ENCODE assay signal across 8 cellular contexts in the genomic region with DNA sequence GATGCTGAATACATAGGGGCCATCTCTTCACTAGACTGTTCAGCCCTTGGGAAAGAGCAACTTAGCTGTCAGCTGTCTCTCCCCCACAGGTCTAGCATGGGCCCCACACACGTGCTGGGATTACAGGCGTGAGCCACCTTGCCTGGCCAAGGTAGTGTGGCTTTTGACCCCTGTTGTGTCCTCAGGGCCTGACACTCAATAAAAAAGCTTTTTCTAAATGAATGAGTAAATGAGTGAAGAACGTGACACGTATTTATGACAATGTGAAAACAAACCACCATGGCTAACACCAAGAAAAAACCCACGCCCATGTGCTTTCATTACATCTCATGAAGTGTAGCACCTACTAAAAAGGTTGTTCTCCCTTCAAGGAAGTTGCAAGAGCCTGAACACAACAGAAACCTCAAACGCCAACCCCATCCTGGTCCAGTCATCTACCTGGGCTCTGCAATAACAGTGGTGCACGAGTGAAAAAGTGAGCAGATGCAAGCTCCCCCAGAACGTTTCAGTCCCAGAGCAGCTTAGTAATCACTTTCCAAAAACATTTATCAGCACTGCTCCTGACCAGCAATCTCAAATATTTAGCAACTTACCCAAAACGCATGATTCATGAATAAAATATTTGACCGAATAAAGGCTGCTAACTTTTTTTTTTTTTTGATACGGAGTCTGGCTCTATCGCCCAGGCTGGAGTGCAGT. TPM values are rescaled to one million over a fixed set of nuclear protein-coding genes. Genes with fewer than 3 reads are reported as not detected.
DNase-seq lines count a peak whose midpoint lies in the region; ATAC-seq lines count a peak whose summit lies in the region.

No MANE protein-coding gene starts in this region.

- CTCF ChIA-PET in activated CD8-positive, alpha-beta T cell treated with anti-CD3 and anti-CD28 coated beads, Interleukin-2, amount 10 ng/mL, durations not matched to agents 7 days and 5 days (lab: Charles Lee): interaction anchor here (0.6 to 1.4 kb wide), 4 partner anchors 12 to 45 kb away, joined by 3 to 4 read pairs (median 3); no protein-coding TSS in a partner anchor

- POLR2A ChIA-PET in activated CD8-positive, alpha-beta T cell treated with anti-CD3 and anti-CD28 coated beads, Interleukin-2, amount 10 ng/mL, durations not matched to agents 7 days and 5 days (lab: Charles Lee): interaction anchor here (0.6 to 1.7 kb wide), 7 partner anchors 8 to 181 kb away, joined by 3 to 9 read pairs (median 5); a partner anchor contains a TSS

- peaks cover 6% of the 10 kb centered on the region for H3K9me3 Mint-ChIP-seq in activated CD8-positive, alpha-beta T cell treated with anti-CD3 and anti-CD28 coated beads, Interleukin-2, amount 10 ng/mL, durations not matched to agents 7 days and 5 days (ENCODE audit: insufficient read depth)
- no peaks in the 10 kb centered on the region for H3K9me3 Mint-ChIP-seq in immature natural killer cell

- peak; percentile 41 for ATAC-seq in GM19025 (IDR thresholded peaks at IDR 0.05; ENCODE audit: low read depth, unreplicated experiment)
- peak; percentile 60 for ATAC-seq in HG03064 (IDR thresholded peaks at IDR 0.05; ENCODE audit: low read depth, unreplicated experiment)
- ATAC-seq in activated CD8-positive, alpha-beta T cell treated with anti-CD3 and anti-CD28 coated beads, Interleukin-2, amount 10 ng/mL, durations not matched to agents 7 days and 5 days: peak; percentile 50

- peaks cover 34% of the 10 kb centered on the region for H3K36me3 Mint-ChIP-seq in activated CD8-positive, alpha-beta T cell treated with anti-CD3 and anti-CD28 coated beads, Interleukin-2, amount 10 ng/mL, durations not matched to agents 7 days and 5 days (ENCODE audit: low read depth)
- peaks cover 0 to 8% (median 4%) of the 10 kb centered on the region in 3 donors for H3K36me3 Mint-ChIP-seq in immature natural killer cell

- peak overlapping the region; percentile 82 for H3K27ac Mint-ChIP-seq in activated CD8-positive, alpha-beta T cell treated with anti-CD3 and anti-CD28 coated beads, Interleukin-2, amount 10 ng/mL, durations not matched to agents 7 days and 5 days
- peak overlapping the region; percentile 89 to 97 (median 96) for H3K27ac Mint-ChIP-seq in immature natural killer cell

- peaks cover 66% of the 10 kb centered on the region for H3K4me1 Mint-ChIP-seq in activated CD8-positive, alpha-beta T cell treated with anti-CD3 and anti-CD28 coated beads, Interleukin-2, amount 10 ng/mL, durations not matched to agents 7 days and 5 days (ENCODE audit: low read depth)
- H3K4me1 Mint-ChIP-seq in immature natural killer cell: peaks cover 64 to 76% of the 10 kb centered on the region in 2 donors

- peak; percentile 83 for DNase-seq in activated CD8-positive, alpha-beta T cell treated with anti-CD3 and anti-CD28 coated beads, Interleukin-2, amount 10 ng/mL, durations not matched to agents 7 days and 5 days
- peak; percentile 76 to 82 (median 81) for DNase-seq in immature natural killer cell
- peak; percentile 83 for DNase-seq in stimulated activated naive CD4-positive, alpha-beta T cell treated with Interleukin-2 at 50 U/mL for 16 hours (lab: John Stamatoyannopoulos, UW)
- DNase-seq in GDM1 (lab: John Stamatoyannopoulos, UW): no peak
- no peak for DNase-seq in Ammon's horn (ENCODE audit: low spot score)
- DNase-seq in DMS79 treated with DMSO at 0.1 percent for 48 hours (lab: John Stamatoyannopoulos, UW): no peak

- peak overlapping the region; percentile 45 for H3K4me3 Mint-ChIP-seq in activated CD8-positive, alpha-beta T cell treated with anti-CD3 and anti-CD28 coated beads, Interleukin-2, amount 10 ng/mL, durations not matched to agents 7 days and 5 days
- H3K4me3 Mint-ChIP-seq in immature natural killer cell: peak overlapping the region; percentile 75 to 86 (median 79)

- H3K27me3 Mint-ChIP-seq in activated CD8-positive, alpha-beta T cell treated with anti-CD3 and anti-CD28 coated beads, Interleukin-2, amount 10 ng/mL, durations not matched to agents 7 days and 5 days (ENCODE audit: low read depth): no peaks in the 10 kb centered on the region
- peaks cover 0 to 11% (median 8%) of the 10 kb centered on the region in 3 donors for H3K27me3 Mint-ChIP-seq in immature natural killer cell (ENCODE audit: low read depth in 3 of 3)

RNA-seq across cellular contexts. Expression of a gene that starts 3.4 kb away (rescaled TPM):
- total RNA-seq in activated CD8-positive, alpha-beta T cell treated with anti-CD3 and anti-CD28 coated beads, Interleukin-2, amount 10 ng/mL, durations not matched to agents 7 days and 5 days: 10 to 100 TPM; 41.5 to 47.1 TPM
- 10 to 100 TPM; 39.3 to 58.8 (median 51.0) TPM for polyA plus RNA-seq in immature natural killer cell

RNA-seq across cellular contexts. Expression of a gene that starts 15.5 kb away (rescaled TPM):
- 10 to 100 TPM; 29.0 to 30.5 TPM for total RNA-seq in activated CD8-positive, alpha-beta T cell treated with anti-CD3 and anti-CD28 coated beads, Interleukin-2, amount 10 ng/mL, durations not matched to agents 7 days and 5 days
- polyA plus RNA-seq in immature natural killer cell: 10 to 100 TPM; 25.3 to 39.6 (median 36.4) TPM

Comparison
In these comparisons a context has a peak if more than half of its experiments do, and no peak if none do; other contexts are left out.
1. DNase-seq: peak in activated CD8-positive, alpha-beta T cell treated with anti-CD3 and anti-CD28 coated beads, Interleukin-2, amount 10 ng/mL, durations not matched to agents 7 days and 5 days (single experiment), immature natural killer cell (3 of 3) and stimulated activated naive CD4-positive, alpha-beta T cell treated with Interleukin-2 at 50 U/mL for 16 hours (single experiment); none in GDM1 (single experiment), Ammon's horn (single experiment) and DMS79 treated with DMSO at 0.1 percent for 48 hours (single experiment).
2. Peak in every context shown above with its lines, with median percentiles within 50 percentile points of each other: ATAC-seq.